In the genomic region with DNA sequence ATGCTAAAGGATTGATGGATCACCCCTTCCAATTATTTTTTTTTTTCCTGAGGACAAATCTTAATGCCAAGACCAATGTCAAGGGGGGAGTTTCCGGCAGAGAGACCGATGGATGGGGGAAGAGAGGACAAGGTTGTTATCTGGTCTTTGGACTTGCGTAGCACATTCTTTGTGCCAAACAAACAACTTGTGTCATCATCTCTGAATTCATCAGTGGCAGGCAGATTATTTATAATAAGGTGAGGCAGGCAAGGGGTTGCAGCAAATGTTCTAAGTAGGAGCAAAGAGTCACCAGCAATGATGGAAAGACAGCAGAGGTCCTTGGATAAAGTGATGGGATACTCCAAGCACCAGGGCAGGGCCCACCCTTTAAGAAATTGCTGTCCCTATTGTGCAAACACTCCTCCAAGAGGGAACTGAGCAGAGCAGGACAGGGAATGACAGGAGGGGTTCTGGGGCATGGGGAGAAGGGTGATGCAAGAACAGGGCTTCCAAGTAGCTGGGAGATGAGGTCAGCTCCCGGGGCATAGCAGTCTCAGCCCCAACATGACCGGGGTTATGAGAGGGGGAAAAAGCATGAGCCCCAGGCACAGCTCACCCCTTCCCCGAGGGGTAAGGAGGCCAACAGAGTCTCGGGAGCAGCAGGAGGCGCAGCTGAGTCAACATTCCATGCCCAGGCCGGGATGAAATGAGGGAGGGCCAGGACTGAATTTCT, we compare ENCODE assay signal across 18 cellular contexts. TPM values are rescaled to one million over a fixed set of nuclear protein-coding genes. Genes with fewer than 3 reads are reported as not detected.
DNase-seq lines count a peak whose midpoint lies in the region; ATAC-seq and TF ChIP-seq lines count a peak whose summit lies in the region.
"Had no signal": no experiment of that assay in that cellular context is flagged by ENCODE, and none has a peak within 500 bp of the region (broad histone marks: within the 10 kb centered on the region; RNA-seq: fewer than 3 reads in every experiment).

No MANE protein-coding gene starts in this region.

- H3K27me3 ChIP-seq in lower lobe of right lung (ENCODE audit: low read depth) = no peaks in the 10 kb centered on the region
- H3K27me3 ChIP-seq: BLaER1 had no signal

- H3K27me3 Mint-ChIP-seq in HFFc6 (ENCODE audit: insufficient read depth) (peaks cover 32% of the 10 kb centered on the region), chondrocyte (ENCODE audit: low read depth) (no peaks in the 10 kb centered on the region)
- H3K27me3 Mint-ChIP-seq in activated T-helper 2 cell treated with anti-CD3 and anti-CD28 coated beads, Interferon-gamma antibody, Interleukin-2, Interleukin-4, amounts not matched to agents 10 μg/mL and 5 μg/mL and 100 μg/mL, durations not matched to agents 14 hours and 24 hours and 36 hours (ENCODE audit: low read depth) = peaks cover 10% of the 10 kb centered on the region

- H3K27ac ChIP-seq in lower lobe of right lung = no peak overlapping the region
- H3K27ac ChIP-seq: BLaER1, thoracic aorta had no signal

- H3K4me1 Mint-ChIP-seq in HFFc6 (ENCODE audit: low read depth) = peaks cover 60% of the 10 kb centered on the region
- peaks cover 44% of the 10 kb centered on the region for H3K4me1 Mint-ChIP-seq in chondrocyte (ENCODE audit: low read depth)
- no peaks in the 10 kb centered on the region for H3K4me1 Mint-ChIP-seq in activated T-helper 2 cell treated with anti-CD3 and anti-CD28 coated beads, Interferon-gamma antibody, Interleukin-2, Interleukin-4, amounts not matched to agents 10 μg/mL and 5 μg/mL and 100 μg/mL, durations not matched to agents 14 hours and 24 hours and 36 hours (ENCODE audit: low read depth)
- H3K4me1 Mint-ChIP-seq: activated naive CD8-positive, alpha-beta T cell treated with anti-CD3 and anti-CD28 coated beads, Interleukin-2, amount 10 ng/mL, durations not matched to agents 7 days and 5 days had no signal

- H3K36me3 ChIP-seq in lower lobe of right lung = peaks cover 11% of the 10 kb centered on the region
- H3K36me3 ChIP-seq: BLaER1, thoracic aorta had no signal

- no peaks in the 10 kb centered on the region for H3K9me3 ChIP-seq in lower lobe of right lung
- H3K9me3 ChIP-seq: BLaER1, mucosa of descending colon, thoracic aorta had no signal

- H3K4me3 Mint-ChIP-seq in HFFc6 (no peak overlapping the region), chondrocyte (ENCODE audit: unreplicated experiment) (no peak overlapping the region)
- H3K4me3 Mint-ChIP-seq in activated T-helper 2 cell treated with anti-CD3 and anti-CD28 coated beads, Interferon-gamma antibody, Interleukin-2, Interleukin-4, amounts not matched to agents 10 μg/mL and 5 μg/mL and 100 μg/mL, durations not matched to agents 14 hours and 24 hours and 36 hours (ENCODE audit: low read depth) = no peak overlapping the region
- H3K4me3 Mint-ChIP-seq: activated naive CD8-positive, alpha-beta T cell treated with anti-CD3 and anti-CD28 coated beads, Interleukin-2, amount 10 ng/mL, durations not matched to agents 7 days and 5 days; dendritic cell treated with granulocyte-macrophage colony-stimulating factor and Interleukin-4, amounts not matched to agents 40 ng/mL and 50 ng/mL, for 4 days had no signal

- H3K36me3 Mint-ChIP-seq in HFFc6 (ENCODE audit: low read depth) = peaks cover 16% of the 10 kb centered on the region
- H3K36me3 Mint-ChIP-seq in chondrocyte (ENCODE audit: low read depth) = peaks cover 6% of the 10 kb centered on the region
- H3K36me3 Mint-ChIP-seq in activated T-helper 2 cell treated with anti-CD3 and anti-CD28 coated beads, Interferon-gamma antibody, Interleukin-2, Interleukin-4, amounts not matched to agents 10 μg/mL and 5 μg/mL and 100 μg/mL, durations not matched to agents 14 hours and 24 hours and 36 hours (ENCODE audit: low read depth) = peaks cover 3% of the 10 kb centered on the region

- peak; percentile 16 to 24 for ATAC-seq in lower lobe of right lung
- no peak for ATAC-seq in HG02870 (IDR thresholded peaks at IDR 0.05; ENCODE audit: unreplicated experiment)
- ATAC-seq in HG02623 (IDR thresholded peaks at IDR 0.05; ENCODE audit: unreplicated experiment) = no peak
- ATAC-seq: activated CD4-positive, CD25-positive, alpha-beta regulatory T cell treated with anti-CD3 and anti-CD28 coated beads, Interleukin-2, amount 50 U/mL, for 24 hours; mucosa of descending colon had no signal

- H3K27ac Mint-ChIP-seq in HFFc6 (peak overlapping the region; percentile 57), chondrocyte (ENCODE audit: unreplicated experiment) (peak overlapping the region; percentile 63)
- no peak overlapping the region for H3K27ac Mint-ChIP-seq in activated T-helper 2 cell treated with anti-CD3 and anti-CD28 coated beads, Interferon-gamma antibody, Interleukin-2, Interleukin-4, amounts not matched to agents 10 μg/mL and 5 μg/mL and 100 μg/mL, durations not matched to agents 14 hours and 24 hours and 36 hours
- H3K27ac Mint-ChIP-seq: activated naive CD8-positive, alpha-beta T cell treated with anti-CD3 and anti-CD28 coated beads, Interleukin-2, amount 10 ng/mL, durations not matched to agents 7 days and 5 days; dendritic cell treated with granulocyte-macrophage colony-stimulating factor and Interleukin-4, amounts not matched to agents 40 ng/mL and 50 ng/mL, for 4 days had no signal

- H3K4me1 ChIP-seq in lower lobe of right lung = no peaks in the 10 kb centered on the region

- DNase-seq in AG09319 (ENCODE audit: extremely low read depth, low read depth) = no peak
- DNase-seq in HFFc6 = no peak
- no peak for DNase-seq in chondrocyte (ENCODE audit: low spot score)
- DNase-seq in lower lobe of right lung = no peak
- DNase-seq in activated effector memory CD4-positive, alpha-beta T cell treated with Interleukin-2 at 50 U/mL for 16 hours = no peak
- DNase-seq in activated T-helper 2 cell treated with anti-CD3 and anti-CD28 coated beads, Interferon-gamma antibody, Interleukin-2, Interleukin-4, amounts not matched to agents 10 μg/mL and 5 μg/mL and 100 μg/mL, durations not matched to agents 14 hours and 24 hours and 36 hours (ENCODE audit: low spot score) = no peak
- DNase-seq: activated naive CD8-positive, alpha-beta T cell treated with anti-CD3 and anti-CD28 coated beads, Interleukin-2, amount 10 ng/mL, durations not matched to agents 7 days and 5 days; mucosa of descending colon; NCI-H1417; NCI-H345; stimulated activated CD4-positive, alpha-beta T cell treated with anti-CD3 and anti-CD28 coated beads, Interleukin-15, amount 100 ng/mL, for 24 hours; SW 1271 had no signal

- intact Hi-C loops in lower lobe of right lung (cut with DNase I) = no loop called here
- intact Hi-C loops in activated T-helper 2 cell treated with anti-CD3 and anti-CD28 coated beads, Interferon-gamma antibody, Interleukin-2, Interleukin-4, amounts not matched to agents 10 μg/mL and 5 μg/mL and 100 μg/mL, durations not matched to agents 14 hours and 24 hours and 36 hours (cut with micrococcal nuclease) = no loop called here

- H3K9me3 Mint-ChIP-seq in HFFc6 (no peaks in the 10 kb centered on the region), chondrocyte (ENCODE audit: low read depth) (no peaks in the 10 kb centered on the region)
- no peaks in the 10 kb centered on the region for H3K9me3 Mint-ChIP-seq in activated T-helper 2 cell treated with anti-CD3 and anti-CD28 coated beads, Interferon-gamma antibody, Interleukin-2, Interleukin-4, amounts not matched to agents 10 μg/mL and 5 μg/mL and 100 μg/mL, durations not matched to agents 14 hours and 24 hours and 36 hours
- H3K9me3 Mint-ChIP-seq: activated naive CD8-positive, alpha-beta T cell treated with anti-CD3 and anti-CD28 coated beads, Interleukin-2, amount 10 ng/mL, durations not matched to agents 7 days and 5 days; dendritic cell treated with granulocyte-macrophage colony-stimulating factor and Interleukin-4, amounts not matched to agents 40 ng/mL and 50 ng/mL, for 4 days had no signal

- H3K4me3 ChIP-seq in lower lobe of right lung = no peak overlapping the region
- H3K4me3 ChIP-seq: BLaER1, mucosa of descending colon, thoracic aorta had no signal

- peak; percentile 11 for TF ChIP-seq CTCF in AG09319 (IDR thresholded peaks at IDR 0.05; ENCODE audit: low read depth, low read length)
- TF ChIP-seq CTCF in HFFc6 (IDR thresholded peaks at IDR 0.05) = peak; percentile 50
- peak; percentile 59 for TF ChIP-seq CTCF in chondrocyte (IDR thresholded peaks at IDR 0.05)
- no peak for TF ChIP-seq CTCF in lower lobe of right lung (IDR thresholded peaks at IDR 0.05)

RNA-seq across cellular contexts. Expression of a gene that starts 57.4 kb away (rescaled TPM):
- 1,000 to 10,000 TPM; 4,445 to 5,074 (median 4,643) TPM for total RNA-seq in HFFc6 (2021; fragmentation: NEBNext Ultra II Directional; extraction: Animal tissue kit (Norgen Biotek cat#: 25700))
- total RNA-seq in chondrocyte (2,649 to 2,819 TPM (median 2,779 TPM) in 3 replicates), lower lobe of right lung (834 TPM)
- total RNA-seq in activated T-helper 2 cell treated with anti-CD3 and anti-CD28 coated beads, Interferon-gamma antibody, Interleukin-2, Interleukin-4, amounts not matched to agents 10 μg/mL and 5 μg/mL and 100 μg/mL, durations not matched to agents 14 hours and 24 hours and 36 hours = 262 and 267 TPM in 2 replicates

Comparison
In these comparisons a context has a peak if more than half of its experiments do, and no peak if none do; other contexts are left out.
1. ATAC-seq: peak in lower lobe of right lung (2 of 2); none in HG02870 (single experiment) and HG02623 (single experiment).